ENCODE assay signal across 10 cellular contexts in the genomic region with DNA sequence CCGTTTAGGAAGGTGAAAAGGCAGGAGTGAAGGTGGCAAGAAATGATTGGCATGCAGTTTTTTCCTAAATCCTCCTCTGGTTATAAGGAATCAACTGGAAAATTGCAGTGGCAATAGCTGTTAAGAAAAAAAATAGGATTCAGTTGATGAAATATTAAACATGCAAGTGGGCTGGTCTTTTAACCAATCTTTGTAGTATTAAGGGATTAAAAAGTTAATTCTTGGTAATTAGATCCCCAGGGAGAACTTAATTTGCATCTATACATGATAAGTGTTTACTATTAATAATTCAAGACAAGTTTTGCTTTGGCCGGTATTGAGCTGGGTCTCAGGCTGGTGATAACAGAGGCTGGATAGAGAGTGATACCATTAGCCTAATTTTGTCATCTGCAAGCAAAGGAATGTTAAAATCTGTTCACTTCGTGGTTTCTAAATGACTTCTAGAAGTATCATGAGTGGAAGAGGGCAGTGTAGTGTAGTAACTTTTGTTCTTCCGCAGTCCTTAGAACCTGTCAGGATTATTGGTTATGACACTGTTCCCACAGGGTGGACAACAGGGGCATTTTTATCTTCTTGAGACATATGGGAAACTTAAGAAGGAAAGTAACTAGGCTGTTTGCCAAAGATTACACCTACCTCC.
DNase-seq lines count a peak whose midpoint lies in the region; ATAC-seq and TF ChIP-seq lines count a peak whose summit lies in the region.
"Had no signal": no experiment of that assay in that cellular context is flagged by ENCODE, and none has a peak within 500 bp of the region (broad histone marks: within the 10 kb centered on the region; RNA-seq: fewer than 3 reads in every experiment).

No MANE protein-coding gene starts in this region.

- no peak overlapping the region for H2AFZ ChIP-seq in Karpas-422 (ENCODE audit: low read length)

- no peak for ATAC-seq in HG02885 (IDR thresholded peaks at IDR 0.05; ENCODE audit: poor library complexity, unreplicated experiment)
- no peak for ATAC-seq in HG03280 (IDR thresholded peaks at IDR 0.05; ENCODE audit: unreplicated experiment)

- no peak for TF ChIP-seq POLR2A in breast epithelium (IDR thresholded peaks at IDR 0.05)

- peaks cover 91 to 98% (median 96%) of the 10 kb centered on the region in 3 donors for H3K4me1 Mint-ChIP-seq in CD8-positive, alpha-beta memory T cell
- H3K4me1 Mint-ChIP-seq in HFFc6 (ENCODE audit: low read depth) = peaks cover 17% of the 10 kb centered on the region
- H3K4me1 Mint-ChIP-seq in osteocyte (ENCODE audit: unreplicated experiment) = peaks cover 45% of the 10 kb centered on the region

- peaks cover 11% of the 10 kb centered on the region for H3K36me3 ChIP-seq in CD8-positive, alpha-beta memory T cell (ENCODE audit: insufficient read depth, low read length)
- no peaks in the 10 kb centered on the region for H3K36me3 ChIP-seq in breast epithelium
- no peaks in the 10 kb centered on the region for H3K36me3 ChIP-seq in Karpas-422 (ENCODE audit: insufficient read depth, low read length)
- H3K36me3 ChIP-seq: stomach had no signal

- POLR2A ChIA-PET in CD8-positive, alpha-beta memory T cell (lab: Charles Lee) = interaction anchor here (0.9 kb wide), 1 partner anchor 43 kb away, joined by 4 read pairs; no protein-coding TSS in a partner anchor

- no peaks in the 10 kb centered on the region for H4K20me1 ChIP-seq in Karpas-422 (ENCODE audit: insufficient read depth, low read depth, low read length)

- H3K4me3 ChIP-seq in CD8-positive, alpha-beta memory T cell (ENCODE audit: low read length) = peak overlapping the region; percentile 52
- H3K4me3 ChIP-seq in breast epithelium (no peak overlapping the region), Karpas-422 (ENCODE audit: low read length) (no peak overlapping the region)

- H3K9ac ChIP-seq in Karpas-422 (ENCODE audit: low read length) = no peak overlapping the region

- no peaks in the 10 kb centered on the region for H3K27me3 ChIP-seq in CD8-positive, alpha-beta memory T cell (ENCODE audit: insufficient read depth, low read length, poor library complexity, severe bottlenecking)
- H3K27me3 ChIP-seq in breast epithelium (no peaks in the 10 kb centered on the region), Karpas-422 (ENCODE audit: low read length) (no peaks in the 10 kb centered on the region)
- H3K27me3 ChIP-seq: stomach had no signal

- peaks cover 97% of the 10 kb centered on the region for H3K4me1 ChIP-seq in CD8-positive, alpha-beta memory T cell (ENCODE audit: insufficient read depth, low read length)
- H3K4me1 ChIP-seq in breast epithelium (peaks cover 0 to 4% of the 10 kb centered on the region in 2 donors), Karpas-422 (ENCODE audit: low read length) (peaks cover 16% of the 10 kb centered on the region)

- H3K79me2 ChIP-seq in Karpas-422 (ENCODE audit: low read length) = no peaks in the 10 kb centered on the region

- CTCF ChIA-PET in CD8-positive, alpha-beta memory T cell (lab: Charles Lee) = no interaction called here

- TF ChIP-seq CTCF in HFFc6 (IDR thresholded peaks at IDR 0.05) = no peak
- no peak for TF ChIP-seq CTCF in breast epithelium (IDR thresholded peaks at IDR 0.05)
- TF ChIP-seq CTCF in osteocyte (IDR thresholded peaks at IDR 0.05) = no peak

- H3K9me3 ChIP-seq in CD8-positive, alpha-beta memory T cell (ENCODE audit: low read length) = no peaks in the 10 kb centered on the region
- H3K9me3 ChIP-seq in breast epithelium (no peaks in the 10 kb centered on the region), Karpas-422 (ENCODE audit: low read length) (no peaks in the 10 kb centered on the region)
- H3K9me3 ChIP-seq: stomach had no signal

- peak overlapping the region; percentile 86 to 99 (median 94) for H3K27ac Mint-ChIP-seq in CD8-positive, alpha-beta memory T cell
- H3K27ac Mint-ChIP-seq in HFFc6 = no peak overlapping the region
- peak overlapping the region; percentile 67 for H3K27ac Mint-ChIP-seq in osteocyte (ENCODE audit: unreplicated experiment)

- H3K27me3 Mint-ChIP-seq in CD8-positive, alpha-beta memory T cell = no peaks in the 10 kb centered on the region
- peaks cover 19% of the 10 kb centered on the region for H3K27me3 Mint-ChIP-seq in HFFc6 (ENCODE audit: insufficient read depth)
- H3K27me3 Mint-ChIP-seq in osteocyte (ENCODE audit: unreplicated experiment) = no peaks in the 10 kb centered on the region

- H3K36me3 Mint-ChIP-seq in CD8-positive, alpha-beta memory T cell = peaks cover 0 to 39% (median 13%) of the 10 kb centered on the region in 3 donors
- no peaks in the 10 kb centered on the region for H3K36me3 Mint-ChIP-seq in HFFc6 (ENCODE audit: low read depth)
- no peaks in the 10 kb centered on the region for H3K36me3 Mint-ChIP-seq in osteocyte (ENCODE audit: unreplicated experiment)

- no peak overlapping the region for H3K4me2 ChIP-seq in Karpas-422 (ENCODE audit: low read depth, low read length, poor library complexity, severe bottlenecking)

- H3K4me3 Mint-ChIP-seq in CD8-positive, alpha-beta memory T cell = peak overlapping the region; percentile 66 to 92 (median 85)
- H3K4me3 Mint-ChIP-seq in HFFc6 = peak overlapping the region; percentile 67; the same call in 1 of the 2 replicates
- peak overlapping the region; percentile 46 for H3K4me3 Mint-ChIP-seq in osteocyte (ENCODE audit: unreplicated experiment)

- H3K27ac ChIP-seq in CD8-positive, alpha-beta memory T cell (ENCODE audit: low read depth, low read length) = no peak overlapping the region
- H3K27ac ChIP-seq in breast epithelium = peak overlapping the region; percentile 70 to 76
- H3K27ac ChIP-seq in Karpas-422 (ENCODE audit: low read length) = no peak overlapping the region

- DNase-seq in CD8-positive, alpha-beta memory T cell = no peak
- DNase-seq in HFFc6 (no peak), breast epithelium (ENCODE audit: low spot score in 2 of 2) (no peak), osteocyte (ENCODE audit: extremely low spot score, unreplicated experiment) (no peak), midbrain (lab: John Stamatoyannopoulos, UW) (no peak), Karpas-422 (no peak)
- DNase-seq: Right ventricle myocardium superior, stomach had no signal

- intact Hi-C loops in breast epithelium (cut with DNase I; ENCODE audit: low total_unique reads) = no loop called here

- no peaks in the 10 kb centered on the region for H3K9me2 ChIP-seq in Karpas-422 (replicated peaks; ENCODE audit: insufficient read depth, low read length)

- H3K9me3 Mint-ChIP-seq in CD8-positive, alpha-beta memory T cell = no peaks in the 10 kb centered on the region
- no peaks in the 10 kb centered on the region for H3K9me3 Mint-ChIP-seq in HFFc6
- H3K9me3 Mint-ChIP-seq in osteocyte (ENCODE audit: unreplicated experiment) = no peaks in the 10 kb centered on the region

Comparison
In these comparisons a context has a peak if more than half of its experiments do, and no peak if none do; other contexts are left out.
1. H3K27ac ChIP-seq: peak in breast epithelium (2 of 2); none in CD8-positive, alpha-beta memory T cell (single experiment) and Karpas-422 (single experiment).
2. Peak in every context shown above with its lines, with median percentiles within 50 percentile points of each other: H3K4me3 Mint-ChIP-seq.